ENCODE assay signal across 8 cellular contexts in the genomic region with DNA sequence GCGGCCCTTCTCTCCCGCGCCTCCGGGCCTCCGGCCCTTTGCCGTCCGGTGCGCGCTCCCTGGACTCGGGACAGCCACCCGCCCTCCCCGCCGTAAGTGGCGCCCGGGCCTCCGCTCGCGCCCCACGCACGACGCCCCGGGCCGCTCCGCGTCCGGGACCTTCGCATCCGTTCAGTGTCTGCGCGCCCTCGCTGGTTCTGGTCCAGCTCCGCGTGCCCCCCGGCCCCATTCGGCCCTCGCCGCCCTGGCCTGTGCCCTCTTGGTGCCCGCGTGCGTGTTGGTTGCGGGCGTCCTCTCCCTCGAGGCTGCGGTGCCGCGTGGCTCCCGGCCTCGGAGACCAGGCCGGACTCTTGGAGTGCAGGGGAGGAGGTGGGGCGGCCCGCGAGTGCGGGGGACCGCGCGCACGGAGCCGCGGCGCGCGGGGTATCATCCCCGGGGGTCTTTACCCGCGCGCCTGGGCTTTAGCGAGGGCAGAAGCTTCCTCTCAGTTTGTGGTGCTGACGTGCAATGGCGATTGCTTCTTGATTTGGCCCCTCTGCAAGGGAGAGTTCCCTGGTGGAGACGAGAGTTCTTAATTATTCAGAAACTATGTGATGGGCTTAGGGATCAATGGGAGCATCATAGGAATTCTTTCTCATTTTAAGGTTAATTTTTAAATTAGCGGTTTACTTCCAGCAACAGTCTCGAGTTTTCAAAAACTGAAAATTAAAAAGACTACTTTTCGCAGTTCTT. TPM values are rescaled to one million over a fixed set of nuclear protein-coding genes. Genes with fewer than 3 reads are reported as not detected.
DNase-seq lines count a peak whose midpoint lies in the region; ATAC-seq lines count a peak whose summit lies in the region.

No MANE protein-coding gene starts in this region.

- H3K27ac ChIP-seq in mesodermal cell (ENCODE audit: low read depth, low read length, severe bottlenecking): peak overlapping the region; percentile 37
- H3K27ac ChIP-seq in aorta (ENCODE audit: low read depth in 1 of 2, low read length in 2 of 2): no peak overlapping the region

- 1 to 2% methylated on average over 42 to 45 of the region's 73 CpGs for WGBS in mesodermal cell (ENCODE audit: insufficient coverage in 2 of 2), 2 experiments
- WGBS in aorta, 2 donors: 3 to 7% methylated on average over 26 to 73 of the region's 73 CpGs

- H3K36me3 ChIP-seq in MG63 (no peaks in the 10 kb centered on the region), mesodermal cell (ENCODE audit: control insufficient read depth, insufficient read depth, low read length) (no peaks in the 10 kb centered on the region), aorta (ENCODE audit: control insufficient read depth in 1 of 2, insufficient read depth in 2 of 2, low read length in 1 of 2) (no peaks in the 10 kb centered on the region)

- DNase-seq in DMS 273 (lab: John Stamatoyannopoulos, UW; ENCODE audit: unreplicated experiment): peak; percentile 49
- DNase-seq in DMS 273 treated with DMSO at 0.1 percent for 48 hours (lab: John Stamatoyannopoulos, UW): no peak
- DNase-seq in MG63: peak; percentile 30
- peak; percentile 44 for DNase-seq in dermis blood vessel endothelial cell
- peak; percentile 47 to 80 for DNase-seq in aorta
- no peak for DNase-seq in T1000 (lab: John Stamatoyannopoulos, UW)

- ATAC-seq in aorta (ENCODE audit: low FRiP score) (peak; percentile 36), HG03460 (IDR thresholded peaks at IDR 0.05; ENCODE audit: unreplicated experiment) (no peak)

- H3K4me3 ChIP-seq in MG63 (peak overlapping the region; percentile 72), mesodermal cell (ENCODE audit: extremely low read depth, insufficient read depth, low read length, poor library complexity, severe bottlenecking) (peak overlapping the region; percentile 76), aorta (ENCODE audit: low read length in 2 of 2) (peak overlapping the region; percentile 59 to 78)

- no peaks in the 10 kb centered on the region for H3K27me3 ChIP-seq in MG63
- no peaks in the 10 kb centered on the region for H3K27me3 ChIP-seq in aorta (ENCODE audit: control insufficient read depth in 1 of 2, insufficient read depth in 2 of 2, low read length in 1 of 2)

- H3K4me1 ChIP-seq in mesodermal cell (ENCODE audit: control insufficient read depth, insufficient read depth, low read length, poor library complexity, severe bottlenecking) (peaks cover 14% of the 10 kb centered on the region), aorta (ENCODE audit: control insufficient read depth in 1 of 2, insufficient read depth in 2 of 2, low read length in 2 of 2) (no peaks in the 10 kb centered on the region)

- intact Hi-C loops in aorta (cut with DNase I): no loop called here

- no peaks in the 10 kb centered on the region for H3K9me3 ChIP-seq in MG63
- no peaks in the 10 kb centered on the region for H3K9me3 ChIP-seq in mesodermal cell (ENCODE audit: control insufficient read depth, low read length)
- H3K9me3 ChIP-seq in aorta (ENCODE audit: control insufficient read depth, low read length): no peaks in the 10 kb centered on the region

RNA-seq across cellular contexts. Expression of a gene that starts 0.8 kb away (rescaled TPM):
- 6.0 and 11.4 TPM in 2 replicates for total RNA-seq in MG63 (2014; rRNA removed; shearing (Covaris generic); ENCODE audit: low replicate concordance)
- 19.4 and 35.9 TPM in 2 replicates for total RNA-seq in dermis blood vessel endothelial cell
- polyA plus RNA-seq in mesodermal cell (2013, experiment 1 of 2): 18.3 TPM
- polyA plus RNA-seq in mesodermal cell (2013, experiment 2 of 2): 17.4 TPM
- total RNA-seq in aorta: 10 to 100 TPM; 24.9 to 27.1 TPM
- 10 to 100 TPM in 1 of 2 donors, 1 to 10 TPM in 1; 5.4 to 10.3 TPM for polyA plus RNA-seq in aorta

Comparison
In these comparisons a context has a peak if more than half of its experiments do, and no peak if none do; other contexts are left out.
1. DNase-seq: peak in DMS 273 (single experiment), MG63 (single experiment), dermis blood vessel endothelial cell (single experiment) and aorta (2 of 2); none in DMS 273 treated with DMSO at 0.1 percent for 48 hours (single experiment) and T1000 (single experiment).
2. Peak in every context shown above with its lines, with median percentiles within 50 percentile points of each other: H3K4me3 ChIP-seq.